Comparison of ENCODE assay signal across 10 cellular contexts in the genomic region with DNA sequence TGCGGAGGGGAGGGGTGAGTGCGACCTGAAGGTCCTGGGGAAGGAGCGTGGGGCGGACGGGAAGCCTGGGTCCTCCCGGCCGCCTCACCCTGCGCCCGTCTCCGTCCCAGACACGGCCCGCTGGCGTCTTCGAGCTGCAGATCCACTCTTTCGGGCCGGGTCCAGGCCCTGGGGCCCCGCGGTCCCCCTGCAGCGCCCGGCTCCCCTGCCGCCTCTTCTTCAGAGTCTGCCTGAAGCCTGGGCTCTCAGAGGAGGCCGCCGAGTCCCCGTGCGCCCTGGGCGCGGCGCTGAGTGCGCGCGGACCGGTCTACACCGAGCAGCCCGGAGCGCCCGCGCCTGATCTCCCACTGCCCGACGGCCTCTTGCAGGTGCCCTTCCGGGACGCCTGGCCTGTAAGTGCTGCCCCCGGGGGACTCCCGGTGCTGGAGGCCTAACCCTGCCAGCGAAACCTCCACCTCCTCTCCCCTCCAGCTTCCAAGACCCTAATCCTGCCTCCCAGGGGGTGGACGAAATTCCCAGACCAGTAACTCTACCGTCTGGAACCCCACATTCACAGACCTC. TPM values are rescaled to one million over a fixed set of nuclear protein-coding genes. Genes with fewer than 3 reads are reported as not detected.
DNase-seq lines count a peak whose midpoint lies in the region; ATAC-seq, FAIRE-seq and TF ChIP-seq lines count a peak whose summit lies in the region.
"Had no signal": no experiment of that assay in that cellular context is flagged by ENCODE, and none has a peak within 500 bp of the region (broad histone marks: within the 10 kb centered on the region; RNA-seq: fewer than 3 reads in every experiment).

No MANE protein-coding gene starts in this region.

- H3K27me3 ChIP-seq in CD4-positive, alpha-beta memory T cell (ENCODE audit: insufficient read depth, low read length) = peaks cover 29% of the 10 kb centered on the region
- peaks cover 67% of the 10 kb centered on the region for H3K27me3 ChIP-seq in HUES48 (ENCODE audit: control insufficient read depth, insufficient read depth, low read length)
- peaks cover 11 to 48% of the 10 kb centered on the region in 2 experiments for H3K27me3 ChIP-seq in HepG2 (ENCODE audit: control insufficient read depth in 1 of 2, insufficient read depth in 2 of 2, low read length in 2 of 2)
- H3K27me3 ChIP-seq in lower lobe of right lung (ENCODE audit: low read depth) = peaks cover 72% of the 10 kb centered on the region
- peaks cover 81% of the 10 kb centered on the region for H3K27me3 ChIP-seq in transverse colon

- H3K4me2 ChIP-seq in HepG2 (ENCODE audit: low read depth, low read length) = peak overlapping the region; percentile 89

- no peak overlapping the region for H2AFZ ChIP-seq in HepG2 (ENCODE audit: low read length)

- H3K9me3 ChIP-seq in CD4-positive, alpha-beta memory T cell (ENCODE audit: control insufficient read depth in 1 of 2, low read length in 2 of 2) = no peaks in the 10 kb centered on the region
- H3K9me3 ChIP-seq in HUES48 (ENCODE audit: control insufficient read depth, insufficient read depth, low read length) (no peaks in the 10 kb centered on the region), HepG2 (ENCODE audit: low read length) (no peaks in the 10 kb centered on the region), lower lobe of right lung (no peaks in the 10 kb centered on the region), transverse colon (no peaks in the 10 kb centered on the region)

- FAIRE-seq in HepG2 (lab: Jason Lieb, UNC) = no peak
- FAIRE-seq: colon had no signal

- CTCF ChIA-PET in CD4-positive, alpha-beta memory T cell (lab: Charles Lee; ENCODE audit: partially characterized antibody) = interaction anchor here (0.6 kb wide), 1 partner anchor 19 kb away, joined by 4 read pairs; no protein-coding TSS in a partner anchor
- CTCF ChIA-PET in activated CD8-positive, alpha-beta T cell treated with anti-CD3 and anti-CD28 coated beads, Interleukin-2, amount 10 ng/mL, durations not matched to agents 7 days and 5 days (lab: Charles Lee) = interaction anchor here (1.0 to 2.5 kb wide), 2 partner anchors 19 to 25 kb away, joined by 3 to 6 read pairs; no protein-coding TSS in a partner anchor
- CTCF ChIA-PET in HepG2 (lab: Yijun Ruan, JAX; ENCODE audit: low intra/inter-chr PET ratio, low total read pairs) = no interaction called here

- POLR2A ChIA-PET in CD4-positive, alpha-beta memory T cell (lab: Charles Lee; ENCODE audit: partially characterized antibody) = no interaction called here
- POLR2A ChIA-PET in activated CD8-positive, alpha-beta T cell treated with anti-CD3 and anti-CD28 coated beads, Interleukin-2, amount 10 ng/mL, durations not matched to agents 7 days and 5 days (lab: Charles Lee) = interaction anchor here (0.7 to 1.6 kb wide), 4 partner anchors 13 to 63 kb away, joined by 3 read pairs; a partner anchor contains a TSS
- POLR2A ChIA-PET in HepG2 (lab: Yijun Ruan, JAX) = no interaction called here

- WGBS in HepG2 (ENCODE audit: low lambda C conversion rate) = 7% methylated on average over 2 of the region's 46 CpGs
- WGBS in transverse colon (ENCODE audit: low coverage in 1 of 2), 2 donors = 4% methylated on average over 30 of the region's 46 CpGs; no CpG with 5 or more reads in 1 of the 2 donors

- no peak for TF ChIP-seq CTCF in HepG2 (CRISPR knock-in tag; IDR thresholded peaks at IDR 0.05)
- TF ChIP-seq CTCF in lower lobe of right lung (IDR thresholded peaks at IDR 0.05) = no peak
- TF ChIP-seq CTCF in transverse colon (IDR thresholded peaks at IDR 0.05) = no peak

- no peak for TF ChIP-seq RAD21 in HepG2 (CRISPR knock-in tag; IDR thresholded peaks at IDR 0.05)

- peaks cover 28% of the 10 kb centered on the region for H3K4me1 ChIP-seq in CD4-positive, alpha-beta memory T cell (ENCODE audit: insufficient read depth, low read length)
- H3K4me1 ChIP-seq in HUES48 (ENCODE audit: control insufficient read depth, insufficient read depth, low read length) (peaks cover 5% of the 10 kb centered on the region), HepG2 (ENCODE audit: insufficient read depth, low read length) (peaks cover 30% of the 10 kb centered on the region), lower lobe of right lung (peaks cover 19% of the 10 kb centered on the region), transverse colon (peaks cover 15 to 25% (median 22%) of the 10 kb centered on the region in 4 donors)

- H3K36me3 ChIP-seq in CD4-positive, alpha-beta memory T cell (ENCODE audit: insufficient read depth, low read length) = no peaks in the 10 kb centered on the region
- H3K36me3 ChIP-seq in HUES48 (ENCODE audit: control insufficient read depth, insufficient read depth, low read length) (no peaks in the 10 kb centered on the region), HepG2 (replicated peaks in 1 of 2; ENCODE audit: control insufficient read depth in 1 of 2, insufficient read depth in 2 of 2, low read length in 2 of 2) (no peaks in the 10 kb centered on the region), lower lobe of right lung (no peaks in the 10 kb centered on the region), transverse colon (no peaks in the 10 kb centered on the region)

- TF ChIP-seq POLR2A in HepG2 (IDR thresholded peaks at IDR 0.05; ENCODE audit: insufficient read depth in 1 of 2, low read depth in 2 of 2, low read length in 2 of 2) (no peak), transverse colon (IDR thresholded peaks at IDR 0.05) (no peak)

- no peak overlapping the region for H3K4me3 ChIP-seq in CD4-positive, alpha-beta memory T cell (ENCODE audit: low read length in 2 of 2)
- H3K4me3 ChIP-seq in HUES48 (ENCODE audit: low read depth, low read length) (peak overlapping the region; percentile 57), HepG2 (replicated peaks in 1 of 3; ENCODE audit: insufficient read depth in 1 of 3, low read depth in 2 of 3, low read length in 3 of 3) (peak overlapping the region; percentile 29 to 64 (median 30); a peak in 3 of 6 replicates), lower lobe of right lung (no peak overlapping the region), transverse colon (peak overlapping the region in 1 of 4 donors; percentile 15)

- H3K9me3 Mint-ChIP-seq in CD4-positive, alpha-beta memory T cell = no peaks in the 10 kb centered on the region
- no peaks in the 10 kb centered on the region for H3K9me3 Mint-ChIP-seq in activated CD8-positive, alpha-beta T cell treated with anti-CD3 and anti-CD28 coated beads, Interleukin-2, amount 10 ng/mL, durations not matched to agents 7 days and 5 days (ENCODE audit: insufficient read depth)

- TF ChIP-seq EP300 in HepG2 (IDR thresholded peaks at IDR 0.05; ENCODE audit: low read depth in 2 of 2, low read length in 2 of 2) (no peak), HepG2 (CRISPR knock-in tag; IDR thresholded peaks at IDR 0.05; ENCODE audit: borderline replicate concordance) (no peak), transverse colon (IDR thresholded peaks at IDR 0.05; ENCODE audit: low read depth) (no peak)

- H3K36me3 Mint-ChIP-seq in CD4-positive, alpha-beta memory T cell = no peaks in the 10 kb centered on the region
- H3K36me3 Mint-ChIP-seq in activated CD8-positive, alpha-beta T cell treated with anti-CD3 and anti-CD28 coated beads, Interleukin-2, amount 10 ng/mL, durations not matched to agents 7 days and 5 days (ENCODE audit: low read depth) = peaks cover 2% of the 10 kb centered on the region

- no peak overlapping the region for H3K27ac Mint-ChIP-seq in CD4-positive, alpha-beta memory T cell
- no peak overlapping the region for H3K27ac Mint-ChIP-seq in activated CD8-positive, alpha-beta T cell treated with anti-CD3 and anti-CD28 coated beads, Interleukin-2, amount 10 ng/mL, durations not matched to agents 7 days and 5 days

- H3K4me3 Mint-ChIP-seq in CD4-positive, alpha-beta memory T cell = peak overlapping the region; percentile 23 to 78 (median 55)
- H3K4me3 Mint-ChIP-seq in activated CD8-positive, alpha-beta T cell treated with anti-CD3 and anti-CD28 coated beads, Interleukin-2, amount 10 ng/mL, durations not matched to agents 7 days and 5 days = peak overlapping the region; percentile 18

- H3K79me2 ChIP-seq in HepG2 (ENCODE audit: insufficient read depth, low read length) = no peaks in the 10 kb centered on the region

- H3K9ac ChIP-seq in HUES48 (ENCODE audit: low read depth, low read length) (no peak overlapping the region), HepG2 (ENCODE audit: insufficient read depth, low read depth, low read length) (no peak overlapping the region)

- DNase-seq in CD4-positive, alpha-beta memory T cell = no peak
- DNase-seq in activated CD8-positive, alpha-beta T cell treated with anti-CD3 and anti-CD28 coated beads, Interleukin-2, amount 10 ng/mL, durations not matched to agents 7 days and 5 days = no peak
- DNase-seq in HepG2 (ENCODE audit: low spot score) = no peak
- DNase-seq in lower lobe of right lung = no peak
- DNase-seq in dedifferentiated amniotic fluid mesenchymal stem cell (ENCODE audit: extremely low spot score) = no peak
- no peak for DNase-seq in transverse colon

- ATAC-seq in activated CD8-positive, alpha-beta T cell treated with anti-CD3 and anti-CD28 coated beads, Interleukin-2, amount 10 ng/mL, durations not matched to agents 7 days and 5 days = no peak
- ATAC-seq in HepG2 (peak; percentile 59), GM21825 (IDR thresholded peaks at IDR 0.05; ENCODE audit: unreplicated experiment) (no peak), lower lobe of right lung (no peak)

- intact Hi-C loops in CD4-positive, alpha-beta memory T cell (cut with micrococcal nuclease) = loop anchor here (5.0 kb wide), 1 partner anchor 33 kb away; a partner anchor contains a TSS
- intact Hi-C loops in HepG2 (cut with micrococcal nuclease; ENCODE audit: unreplicated experiment) = no loop called here
- intact Hi-C loops in lower lobe of right lung (cut with DNase I) = no loop called here
- intact Hi-C loops in transverse colon (cut with DNase I; ENCODE audit: low total_unique reads) = no loop called here

- no TSS peak for BruUV-seq in HepG2 (replicated peaks; lab: Mats Ljungman, UMichigan)

- no peak overlapping the region for H3K27ac ChIP-seq in CD4-positive, alpha-beta memory T cell (ENCODE audit: low read depth, low read length)
- no peak overlapping the region for H3K27ac ChIP-seq in HUES48 (ENCODE audit: low read depth, low read length)
- no peak overlapping the region for H3K27ac ChIP-seq in HepG2 (ENCODE audit: extremely low read length, insufficient read depth, low read length)
- no peak overlapping the region for H3K27ac ChIP-seq in lower lobe of right lung
- H3K27ac ChIP-seq in transverse colon = no peak overlapping the region

- peaks cover 15 to 41% (median 23%) of the 10 kb centered on the region in 4 donors for H3K4me1 Mint-ChIP-seq in CD4-positive, alpha-beta memory T cell
- H3K4me1 Mint-ChIP-seq in activated CD8-positive, alpha-beta T cell treated with anti-CD3 and anti-CD28 coated beads, Interleukin-2, amount 10 ng/mL, durations not matched to agents 7 days and 5 days (ENCODE audit: low read depth) = peaks cover 27% of the 10 kb centered on the region

- H4K20me1 ChIP-seq in HepG2 (ENCODE audit: insufficient read depth, low read length) = no peaks in the 10 kb centered on the region

- H3K27me3 Mint-ChIP-seq in CD4-positive, alpha-beta memory T cell = peaks cover 36 to 44% of the 10 kb centered on the region in 2 donors
- peaks cover 51% of the 10 kb centered on the region for H3K27me3 Mint-ChIP-seq in activated CD8-positive, alpha-beta T cell treated with anti-CD3 and anti-CD28 coated beads, Interleukin-2, amount 10 ng/mL, durations not matched to agents 7 days and 5 days (ENCODE audit: low read depth)

- in situ Hi-C loops in HepG2 (cut with HindIII; ENCODE audit: extremely low pct_ligation_motif_present, low pct_unique_long_range_greater_than_20kb) (loop anchor here (5.0 kb wide), 1 partner anchor 33 kb away; a partner anchor contains a TSS), transverse colon (cut with MboI; ENCODE audit: low pct_ligation_motif_present in 1 of 4, low pct_unique_long_range_greater_than_20kb in 1 of 4, low sequenced_read_pairs in 3 of 4) (no loop called here)

RNA-seq across cellular contexts. Expression of a gene that starts 0.4 kb away (rescaled TPM):
- total RNA-seq in CD4-positive, alpha-beta memory T cell = under 1 TPM in 1 of 2 experiments, not detected in 1; 0.14 TPM
- polyA plus RNA-seq in CD4-positive, alpha-beta memory T cell = under 1 TPM; 0.16 to 0.19 TPM
- under 1 TPM; 0.26 to 0.29 TPM for total RNA-seq in activated CD8-positive, alpha-beta T cell treated with anti-CD3 and anti-CD28 coated beads, Interleukin-2, amount 10 ng/mL, durations not matched to agents 7 days and 5 days
- total RNA-seq in HepG2 (2016; rRNA removed; fragmentation: Illumina TruSeq; extraction: Trizol) (0.35 and 0.53 TPM in 2 replicates), lower lobe of right lung (not detected), transverse colon (not detected)
- 1.4 and 1.6 TPM in 2 replicates for total RNA-seq in HepG2 (2016; cell fraction: cytosol; rRNA removed; fragmentation: Illumina TruSeq; extraction: Trizol; ENCODE audit: low read depth)
- total RNA-seq in HepG2 (2016; cell fraction: insoluble cytoplasmic fraction; rRNA removed; fragmentation: Illumina TruSeq; extraction: Trizol) = 0.28 and 0.37 TPM in 2 replicates
- 0.90 and 0.93 TPM in 2 replicates for total RNA-seq in HepG2 (2016; cell fraction: membrane; rRNA removed; fragmentation: Illumina TruSeq; extraction: Trizol)
- total RNA-seq in HepG2 (2016; cell fraction: nucleus; rRNA removed; fragmentation: Illumina TruSeq; extraction: Trizol) = 0.16 and 0.31 TPM in 2 replicates
- 0.55 and 0.60 TPM in 2 replicates for polyA plus RNA-seq in HepG2 (2011; rRNA removed)
- polyA plus RNA-seq in HepG2 (2011; cell fraction: cytosol; rRNA removed) = 0.60 and 0.64 TPM in 2 replicates
- 0.27 and 0.33 TPM in 2 replicates for polyA plus RNA-seq in HepG2 (2011; cell fraction: nucleus; rRNA removed)
- 0.39 and 0.51 TPM in 2 replicates for polyA plus RNA-seq in HepG2 (2012)
- 1.9 and 2.0 TPM in 2 replicates for polyA plus RNA-seq in HepG2 (2016; cell fraction: cytosol; fragmentation: Illumina TruSeq; extraction: Trizol; ENCODE audit: low read depth)
- 0.54 and 0.55 TPM in 2 replicates for polyA plus RNA-seq in HepG2 (2016; cell fraction: insoluble cytoplasmic fraction; fragmentation: Illumina TruSeq; extraction: Trizol; ENCODE audit: low read depth)
- polyA plus RNA-seq in HepG2 (2016; cell fraction: membrane; fragmentation: Illumina TruSeq; extraction: Trizol; ENCODE audit: low read depth) = 0.90 and 1.1 TPM in 2 replicates
- 0.41 TPM in 2 replicates for polyA plus RNA-seq in HepG2 (2016; cell fraction: nucleus; fragmentation: Illumina TruSeq; extraction: Trizol; ENCODE audit: insufficient read depth, low read depth)
- polyA minus RNA-seq in HepG2 (2011; rRNA and poly(A)+ RNA removed; ENCODE audit: low replicate concordance) = 0.42 and 0.63 TPM in 2 replicates
- not detected in 2 replicates for polyA minus RNA-seq in HepG2 (2011; cell fraction: cytosol; rRNA and poly(A)+ RNA removed)
- polyA minus RNA-seq in HepG2 (2011; cell fraction: nucleus; rRNA and poly(A)+ RNA removed) = 0.25 and 0.39 TPM in 2 replicates

RNA-seq across cellular contexts. Expression of a gene that starts 15.8 kb away (rescaled TPM):
- total RNA-seq in CD4-positive, alpha-beta memory T cell = not detected
- not detected for polyA plus RNA-seq in CD4-positive, alpha-beta memory T cell
- total RNA-seq in activated CD8-positive, alpha-beta T cell treated with anti-CD3 and anti-CD28 coated beads, Interleukin-2, amount 10 ng/mL, durations not matched to agents 7 days and 5 days = not detected
- total RNA-seq in HepG2 (2016; rRNA removed; fragmentation: Illumina TruSeq; extraction: Trizol) (not detected in 2 replicates), lower lobe of right lung (not detected), transverse colon (not detected)
- total RNA-seq in HepG2 (2016; cell fraction: cytosol; rRNA removed; fragmentation: Illumina TruSeq; extraction: Trizol; ENCODE audit: low read depth) = not detected in 2 replicates
- total RNA-seq in HepG2 (2016; cell fraction: insoluble cytoplasmic fraction; rRNA removed; fragmentation: Illumina TruSeq; extraction: Trizol) = not detected in 2 replicates
- total RNA-seq in HepG2 (2016; cell fraction: membrane; rRNA removed; fragmentation: Illumina TruSeq; extraction: Trizol) = not detected in 2 replicates
- 0.47 TPM in 1 of 2 replicates, not detected in the other for total RNA-seq in HepG2 (2016; cell fraction: nucleus; rRNA removed; fragmentation: Illumina TruSeq; extraction: Trizol)
- polyA plus RNA-seq in HepG2 (2011; rRNA removed) = not detected in 2 replicates
- polyA plus RNA-seq in HepG2 (2011; cell fraction: cytosol; rRNA removed) = not detected in 2 replicates
- 0.17 and 0.76 TPM in 2 replicates for polyA plus RNA-seq in HepG2 (2011; cell fraction: nucleus; rRNA removed)
- polyA plus RNA-seq in HepG2 (2012) = not detected in 2 replicates
- polyA plus RNA-seq in HepG2 (2016; cell fraction: cytosol; fragmentation: Illumina TruSeq; extraction: Trizol; ENCODE audit: low read depth) = not detected in 2 replicates
- not detected in 2 replicates for polyA plus RNA-seq in HepG2 (2016; cell fraction: insoluble cytoplasmic fraction; fragmentation: Illumina TruSeq; extraction: Trizol; ENCODE audit: low read depth)
- polyA plus RNA-seq in HepG2 (2016; cell fraction: membrane; fragmentation: Illumina TruSeq; extraction: Trizol; ENCODE audit: low read depth) = not detected in 2 replicates
- not detected in 2 replicates for polyA plus RNA-seq in HepG2 (2016; cell fraction: nucleus; fragmentation: Illumina TruSeq; extraction: Trizol; ENCODE audit: insufficient read depth, low read depth)
- polyA minus RNA-seq in HepG2 (2011; rRNA and poly(A)+ RNA removed; ENCODE audit: low replicate concordance) = not detected in 2 replicates
- not detected in 2 replicates for polyA minus RNA-seq in HepG2 (2011; cell fraction: cytosol; rRNA and poly(A)+ RNA removed)
- not detected in 2 replicates for polyA minus RNA-seq in HepG2 (2011; cell fraction: nucleus; rRNA and poly(A)+ RNA removed)
- total RNA-seq: T-helper 1 cell treated with Interleukin-12 subunit alpha and Interleukin-12 subunit beta and Interleukin-4 antibody, amounts not matched to agents 30 ng/mL and 1 ng/mL, for 36 hours had no signal

RNA-seq across cellular contexts. Expression of a gene that starts 18.5 kb away (rescaled TPM):
- 10 to 100 TPM; 47.2 to 49.6 TPM for total RNA-seq in CD4-positive, alpha-beta memory T cell
- polyA plus RNA-seq in CD4-positive, alpha-beta memory T cell = 10 to 100 TPM; 39.1 to 50.4 TPM
- total RNA-seq in activated CD8-positive, alpha-beta T cell treated with anti-CD3 and anti-CD28 coated beads, Interleukin-2, amount 10 ng/mL, durations not matched to agents 7 days and 5 days = 10 to 100 TPM; 56.1 to 65.9 TPM
- total RNA-seq in HepG2 (2016; rRNA removed; fragmentation: Illumina TruSeq; extraction: Trizol) (89.1 and 91.1 TPM in 2 replicates), lower lobe of right lung (44.0 TPM), transverse colon (10 to 100 TPM; 21.7 to 54.0 (median 33.5) TPM)
- total RNA-seq in HepG2 (2016; cell fraction: cytosol; rRNA removed; fragmentation: Illumina TruSeq; extraction: Trizol; ENCODE audit: low read depth) = 37.5 and 47.3 TPM in 2 replicates
- total RNA-seq in HepG2 (2016; cell fraction: insoluble cytoplasmic fraction; rRNA removed; fragmentation: Illumina TruSeq; extraction: Trizol) = 85.4 and 88.5 TPM in 2 replicates
- 43.0 and 47.2 TPM in 2 replicates for total RNA-seq in HepG2 (2016; cell fraction: membrane; rRNA removed; fragmentation: Illumina TruSeq; extraction: Trizol)
- total RNA-seq in HepG2 (2016; cell fraction: nucleus; rRNA removed; fragmentation: Illumina TruSeq; extraction: Trizol) = 57.0 and 65.5 TPM in 2 replicates
- polyA plus RNA-seq in HepG2 (2011; rRNA removed) = 90.0 and 92.5 TPM in 2 replicates
- polyA plus RNA-seq in HepG2 (2011; cell fraction: cytosol; rRNA removed) = 85.2 and 108 TPM in 2 replicates
- polyA plus RNA-seq in HepG2 (2011; cell fraction: nucleus; rRNA removed) = 135 and 143 TPM in 2 replicates
- polyA plus RNA-seq in HepG2 (2012) = 65.0 and 84.2 TPM in 2 replicates
- 41.8 and 47.0 TPM in 2 replicates for polyA plus RNA-seq in HepG2 (2016; cell fraction: cytosol; fragmentation: Illumina TruSeq; extraction: Trizol; ENCODE audit: low read depth)
- 88.6 and 92.5 TPM in 2 replicates for polyA plus RNA-seq in HepG2 (2016; cell fraction: insoluble cytoplasmic fraction; fragmentation: Illumina TruSeq; extraction: Trizol; ENCODE audit: low read depth)
- polyA plus RNA-seq in HepG2 (2016; cell fraction: membrane; fragmentation: Illumina TruSeq; extraction: Trizol; ENCODE audit: low read depth) = 38.0 and 40.4 TPM in 2 replicates
- polyA plus RNA-seq in HepG2 (2016; cell fraction: nucleus; fragmentation: Illumina TruSeq; extraction: Trizol; ENCODE audit: insufficient read depth, low read depth) = 111 and 123 TPM in 2 replicates
- 121 and 194 TPM in 2 replicates for polyA minus RNA-seq in HepG2 (2011; rRNA and poly(A)+ RNA removed; ENCODE audit: low replicate concordance)
- polyA minus RNA-seq in HepG2 (2011; cell fraction: cytosol; rRNA and poly(A)+ RNA removed) = 41.5 and 44.7 TPM in 2 replicates
- 42.4 and 52.5 TPM in 2 replicates for polyA minus RNA-seq in HepG2 (2011; cell fraction: nucleus; rRNA and poly(A)+ RNA removed)

RNA-seq across cellular contexts. Expression of a gene that starts 33.5 kb away (rescaled TPM):
- total RNA-seq in CD4-positive, alpha-beta memory T cell = 1 to 10 TPM; 7.7 to 8.8 TPM
- 1 to 10 TPM; 6.1 to 7.8 TPM for polyA plus RNA-seq in CD4-positive, alpha-beta memory T cell
- 1 to 10 TPM; 4.1 to 4.3 TPM for total RNA-seq in activated CD8-positive, alpha-beta T cell treated with anti-CD3 and anti-CD28 coated beads, Interleukin-2, amount 10 ng/mL, durations not matched to agents 7 days and 5 days
- total RNA-seq in HepG2 (2016; rRNA removed; fragmentation: Illumina TruSeq; extraction: Trizol) (3.6 and 3.7 TPM in 2 replicates), lower lobe of right lung (3.7 TPM), transverse colon (1 to 10 TPM in 3 of 4 donors, under 1 TPM in 1; 1.00 to 1.5 (median 1.3) TPM)
- 1.1 and 1.4 TPM in 2 replicates for total RNA-seq in HepG2 (2016; cell fraction: cytosol; rRNA removed; fragmentation: Illumina TruSeq; extraction: Trizol; ENCODE audit: low read depth)
- 4.1 TPM in 2 replicates for total RNA-seq in HepG2 (2016; cell fraction: insoluble cytoplasmic fraction; rRNA removed; fragmentation: Illumina TruSeq; extraction: Trizol)
- total RNA-seq in HepG2 (2016; cell fraction: membrane; rRNA removed; fragmentation: Illumina TruSeq; extraction: Trizol) = 2.8 and 2.9 TPM in 2 replicates
- total RNA-seq in HepG2 (2016; cell fraction: nucleus; rRNA removed; fragmentation: Illumina TruSeq; extraction: Trizol) = 2.5 and 3.7 TPM in 2 replicates
- polyA plus RNA-seq in HepG2 (2011; rRNA removed) = 2.2 and 2.5 TPM in 2 replicates
- 2.4 and 2.9 TPM in 2 replicates for polyA plus RNA-seq in HepG2 (2011; cell fraction: cytosol; rRNA removed)
- polyA plus RNA-seq in HepG2 (2011; cell fraction: nucleus; rRNA removed) = 1.6 and 6.8 TPM in 2 replicates
- polyA plus RNA-seq in HepG2 (2012) = 1.7 and 2.6 TPM in 2 replicates
- polyA plus RNA-seq in HepG2 (2016; cell fraction: cytosol; fragmentation: Illumina TruSeq; extraction: Trizol; ENCODE audit: low read depth) = 0.73 and 0.79 TPM in 2 replicates
- 3.1 and 4.0 TPM in 2 replicates for polyA plus RNA-seq in HepG2 (2016; cell fraction: insoluble cytoplasmic fraction; fragmentation: Illumina TruSeq; extraction: Trizol; ENCODE audit: low read depth)
- 1.5 and 1.8 TPM in 2 replicates for polyA plus RNA-seq in HepG2 (2016; cell fraction: membrane; fragmentation: Illumina TruSeq; extraction: Trizol; ENCODE audit: low read depth)
- polyA plus RNA-seq in HepG2 (2016; cell fraction: nucleus; fragmentation: Illumina TruSeq; extraction: Trizol; ENCODE audit: insufficient read depth, low read depth) = 4.2 TPM in 2 replicates
- 1.7 and 2.3 TPM in 2 replicates for polyA minus RNA-seq in HepG2 (2011; rRNA and poly(A)+ RNA removed; ENCODE audit: low replicate concordance)
- 0.99 and 1.4 TPM in 2 replicates for polyA minus RNA-seq in HepG2 (2011; cell fraction: cytosol; rRNA and poly(A)+ RNA removed)
- 2.2 and 3.0 TPM in 2 replicates for polyA minus RNA-seq in HepG2 (2011; cell fraction: nucleus; rRNA and poly(A)+ RNA removed)

RNA-seq across cellular contexts. Expression of a gene that starts 40.8 kb away (rescaled TPM):
- 10 to 100 TPM; 22.0 to 22.8 TPM for total RNA-seq in CD4-positive, alpha-beta memory T cell
- 10 to 100 TPM; 22.1 to 34.9 TPM for polyA plus RNA-seq in CD4-positive, alpha-beta memory T cell
- 10 to 100 TPM; 18.9 to 19.9 TPM for total RNA-seq in activated CD8-positive, alpha-beta T cell treated with anti-CD3 and anti-CD28 coated beads, Interleukin-2, amount 10 ng/mL, durations not matched to agents 7 days and 5 days
- total RNA-seq in HepG2 (2016; rRNA removed; fragmentation: Illumina TruSeq; extraction: Trizol) (13.8 and 14.1 TPM in 2 replicates), lower lobe of right lung (12.8 TPM), transverse colon (1 to 10 TPM; 7.5 to 10.0 (median 8.1) TPM)
- 3.2 and 3.6 TPM in 2 replicates for total RNA-seq in HepG2 (2016; cell fraction: cytosol; rRNA removed; fragmentation: Illumina TruSeq; extraction: Trizol; ENCODE audit: low read depth)
- 14.0 and 14.4 TPM in 2 replicates for total RNA-seq in HepG2 (2016; cell fraction: insoluble cytoplasmic fraction; rRNA removed; fragmentation: Illumina TruSeq; extraction: Trizol)
- 5.5 and 6.4 TPM in 2 replicates for total RNA-seq in HepG2 (2016; cell fraction: membrane; rRNA removed; fragmentation: Illumina TruSeq; extraction: Trizol)
- 5.3 and 7.2 TPM in 2 replicates for total RNA-seq in HepG2 (2016; cell fraction: nucleus; rRNA removed; fragmentation: Illumina TruSeq; extraction: Trizol)
- 3.7 and 5.1 TPM in 2 replicates for polyA plus RNA-seq in HepG2 (2011; rRNA removed)
- 3.5 and 4.1 TPM in 2 replicates for polyA plus RNA-seq in HepG2 (2011; cell fraction: cytosol; rRNA removed)
- polyA plus RNA-seq in HepG2 (2011; cell fraction: nucleus; rRNA removed) = 2.3 TPM in 2 replicates
- polyA plus RNA-seq in HepG2 (2012) = 7.8 and 11.2 TPM in 2 replicates
- polyA plus RNA-seq in HepG2 (2016; cell fraction: cytosol; fragmentation: Illumina TruSeq; extraction: Trizol; ENCODE audit: low read depth) = 3.3 and 3.7 TPM in 2 replicates
- 21.5 and 23.1 TPM in 2 replicates for polyA plus RNA-seq in HepG2 (2016; cell fraction: insoluble cytoplasmic fraction; fragmentation: Illumina TruSeq; extraction: Trizol; ENCODE audit: low read depth)
- 4.6 and 5.5 TPM in 2 replicates for polyA plus RNA-seq in HepG2 (2016; cell fraction: membrane; fragmentation: Illumina TruSeq; extraction: Trizol; ENCODE audit: low read depth)
- 11.3 and 14.0 TPM in 2 replicates for polyA plus RNA-seq in HepG2 (2016; cell fraction: nucleus; fragmentation: Illumina TruSeq; extraction: Trizol; ENCODE audit: insufficient read depth, low read depth)
- 2.5 and 3.4 TPM in 2 replicates for polyA minus RNA-seq in HepG2 (2011; rRNA and poly(A)+ RNA removed; ENCODE audit: low replicate concordance)
- polyA minus RNA-seq in HepG2 (2011; cell fraction: cytosol; rRNA and poly(A)+ RNA removed) = 4.6 and 6.5 TPM in 2 replicates
- polyA minus RNA-seq in HepG2 (2011; cell fraction: nucleus; rRNA and poly(A)+ RNA removed) = 1.9 and 3.0 TPM in 2 replicates

Comparison
In these comparisons a context has a peak if more than half of its experiments do, and no peak if none do; other contexts are left out.
1. H3K4me3 ChIP-seq: peak in HUES48 (single experiment) and HepG2 (3 of 3); none in CD4-positive, alpha-beta memory T cell (0 of 2) and lower lobe of right lung (single experiment).